ENCODE assay signal across 2 cellular contexts in genomic region chr22:50599816-50600454, GRCh38.
TF ChIP-seq lines count a peak whose summit lies in the region.

No MANE protein-coding gene starts in this region.

TF ChIP-seq in endothelial cell of umbilical vein, 7 proteins besides CTCF, POLR2A, EP300 and RAD21:
- TF ChIP-seq JUN (IDR thresholded peaks at IDR 0.05; ENCODE audit: borderline replicate concordance, insufficient read depth, insufficient read length, low read depth) (no peak), MAX (IDR thresholded peaks at IDR 0.05; ENCODE audit: insufficient read depth, insufficient read length) (peak; percentile 29), FOS (IDR thresholded peaks at IDR 0.05; ENCODE audit: borderline replicate concordance, insufficient read depth, low read length) (no peak), EZH2 (IDR thresholded peaks at IDR 0.05; ENCODE audit: borderline replicate concordance, low read depth, low read length, severe bottlenecking) (peak; percentile 9), POLR2AphosphoS5 (IDR thresholded peaks at IDR 0.05; ENCODE audit: insufficient read depth, low read depth, low read length) (no peak), MYC (IDR thresholded peaks at IDR 0.05; ENCODE audit: low read depth, low read length) (no peak), GATA2 (IDR thresholded peaks at IDR 0.05; ENCODE audit: insufficient read depth, insufficient read length, low read depth, low read length) (no peak)

TF ChIP-seq in neural cell, 6 proteins besides CTCF, POLR2A, EP300 and RAD21:
- TF ChIP-seq EZH2 (IDR thresholded peaks at IDR 0.05; ENCODE audit: borderline replicate concordance, insufficient read depth, low read length, poor library complexity, severe bottlenecking): no peak
- TF ChIP-seq TAF1 (IDR thresholded peaks at IDR 0.05; ENCODE audit: low read depth): no peak
- TF ChIP-seq SMC3 (conservative IDR thresholded peaks at IDR 0.05; ENCODE audit: poor library complexity): no peak
- TF ChIP-seq POLR2AphosphoS5 (IDR thresholded peaks at IDR 0.05): no peak
- peak; percentile 94 for TF ChIP-seq REST (IDR thresholded peaks at IDR 0.05; ENCODE audit: borderline replicate concordance)
- TF ChIP-seq MXI1 (conservative IDR thresholded peaks at IDR 0.05; ENCODE audit: poor library complexity, severe bottlenecking): peak; percentile 45
